Comparison of ENCODE assay signal across 19 cellular contexts in genomic region chr5:34416501-34417008, GRCh38.
"Had no signal": no experiment of that assay in that cellular context is flagged by ENCODE, and none has a peak within 500 bp of the region (broad histone marks: within the 10 kb centered on the region; RNA-seq: fewer than 3 reads in every experiment).

No MANE protein-coding gene starts in this region.

- H3K9me3 Mint-ChIP-seq: activated naive CD4-positive, alpha-beta T cell treated with anti-CD3 and anti-CD28 coated beads, Interleukin-2, amount 50 U/mL, for 72 hours; activated T-helper 17 cell treated with anti-CD3 and anti-CD28 coated beads, Interleukin-2, amount 50 U/mL, for 72 hours had no signal

- H3K9me3 ChIP-seq: sigmoid colon had no signal

- DNase-seq: activated CD8-positive, alpha-beta memory T cell treated with anti-CD3 and anti-CD28 coated beads, Interleukin-2, amount 50 U/mL, for 4 hours; activated T-cell treated with anti-CD3 and anti-CD28 coated beads, Interleukin-2, amount 50 U/mL, for 24 hours; aorta; foreskin keratinocyte; kidney glomerular epithelial cell; left ventricle myocardium inferior; naive thymus-derived CD4-positive, alpha-beta T cell; retina; sigmoid colon; stimulated activated CD4-positive, alpha-beta T cell treated with anti-CD3 and anti-CD28 coated beads, Interleukin-2, amount 100 ng/mL, for 48 hours; stimulated activated CD8-positive, alpha-beta memory T cell treated with anti-CD3 and anti-CD28 coated beads, Interleukin-4, amount 100 ng/mL, for 48 hours; stimulated activated naive B cell treated with anti-CD40 and anti-IgM and Interleukin-4, amounts not matched to agents 10 μg/mL and 1 μg/mL and 100 μg/mL, for 72 hours; T-helper 9 cell; trophoblast cell had no signal

- H3K4me2 ChIP-seq: smooth muscle cell had no signal

- H3K4me3 ChIP-seq: left ventricle myocardium inferior, sigmoid colon, smooth muscle cell had no signal

- H3K27ac ChIP-seq: foreskin keratinocyte, left ventricle myocardium inferior, sigmoid colon had no signal

- H3K4me1 Mint-ChIP-seq: activated T-helper 17 cell treated with anti-CD3 and anti-CD28 coated beads, Interleukin-2, amount 50 U/mL, for 72 hours; stimulated activated naive B cell treated with anti-CD40 and anti-IgM and Interleukin-4, amounts not matched to agents 10 μg/mL and 1 μg/mL and 100 μg/mL, for 72 hours had no signal

- ATAC-seq: foreskin keratinocyte; naive thymus-derived CD4-positive, alpha-beta T cell had no signal

- H3K4me1 ChIP-seq: foreskin keratinocyte, left ventricle myocardium inferior, sigmoid colon had no signal

- H3K36me3 Mint-ChIP-seq: activated naive CD4-positive, alpha-beta T cell treated with anti-CD3 and anti-CD28 coated beads, Interleukin-2, amount 50 U/mL, for 72 hours; brain; stimulated activated naive B cell treated with anti-CD40 and anti-IgM and Interleukin-4, amounts not matched to agents 10 μg/mL and 1 μg/mL and 100 μg/mL, for 72 hours had no signal

- H3K27ac Mint-ChIP-seq: activated naive CD4-positive, alpha-beta T cell treated with anti-CD3 and anti-CD28 coated beads, Interleukin-2, amount 50 U/mL, for 72 hours; activated T-cell treated with anti-CD3 and anti-CD28 coated beads, Interleukin-2, amount 50 U/mL, for 24 hours; activated T-helper 17 cell treated with anti-CD3 and anti-CD28 coated beads, Interleukin-2, amount 50 U/mL, for 72 hours; brain; naive thymus-derived CD4-positive, alpha-beta T cell; progenitor cell of endocrine pancreas; stimulated activated naive B cell treated with anti-CD40 and anti-IgM and Interleukin-4, amounts not matched to agents 10 μg/mL and 1 μg/mL and 100 μg/mL, for 72 hours had no signal

- H3K36me3 ChIP-seq: left ventricle myocardium inferior, sigmoid colon had no signal

- H3K4me3 Mint-ChIP-seq: activated T-cell treated with anti-CD3 and anti-CD28 coated beads, Interleukin-2, amount 50 U/mL, for 24 hours; activated T-helper 17 cell treated with anti-CD3 and anti-CD28 coated beads, Interleukin-2, amount 50 U/mL, for 72 hours; brain; naive thymus-derived CD4-positive, alpha-beta T cell; stimulated activated naive B cell treated with anti-CD40 and anti-IgM and Interleukin-4, amounts not matched to agents 10 μg/mL and 1 μg/mL and 100 μg/mL, for 72 hours had no signal

- H3K27me3 Mint-ChIP-seq: progenitor cell of endocrine pancreas; stimulated activated naive B cell treated with anti-CD40 and anti-IgM and Interleukin-4, amounts not matched to agents 10 μg/mL and 1 μg/mL and 100 μg/mL, for 72 hours had no signal

- H3K27me3 ChIP-seq: sigmoid colon had no signal
